In genomic region chr4:127660486-127660885, GRCh38 we compare ENCODE assay signal across 16 cellular contexts. TPM values are rescaled to one million over a fixed set of nuclear protein-coding genes. Genes with fewer than 3 reads are reported as not detected.
A peak's percentile ranks its signal among the peaks of the same experiment; 100 is the strongest.
DNase-seq lines count a peak whose midpoint lies in the region; ATAC-seq, FAIRE-seq and TF ChIP-seq lines count a peak whose summit lies in the region.
"Had no signal": no experiment of that assay in that cellular context is flagged by ENCODE, and none has a peak within 500 bp of the region (broad histone marks: within the 10 kb centered on the region; RNA-seq: fewer than 3 reads in every experiment).

No MANE protein-coding gene starts in this region.

- peaks cover 5% of the 10 kb centered on the region; the same call in 1 of the 2 replicates for H3K36me3 ChIP-seq in GM23338 (ENCODE audit: insufficient read depth)
- no peaks in the 10 kb centered on the region for H3K36me3 ChIP-seq in astrocyte (ENCODE audit: insufficient read depth, low read length)
- peaks cover 22% of the 10 kb centered on the region for H3K36me3 ChIP-seq in endodermal cell (ENCODE audit: control insufficient read depth, insufficient read depth, low read length)
- H3K36me3 ChIP-seq in Peyer's patch = no peaks in the 10 kb centered on the region
- H3K36me3 ChIP-seq: BE2C had no signal

- H3K9me3 ChIP-seq in astrocyte (ENCODE audit: insufficient read depth, low read depth, low read length) = no peaks in the 10 kb centered on the region
- H3K9me3 ChIP-seq in endodermal cell (ENCODE audit: control insufficient read depth, low read length) = no peaks in the 10 kb centered on the region
- no peaks in the 10 kb centered on the region for H3K9me3 ChIP-seq in Peyer's patch
- H3K9me3 ChIP-seq: BE2C had no signal

- H3K4me3 ChIP-seq in GM23338 (no peak overlapping the region), astrocyte (ENCODE audit: insufficient read depth, low read depth, low read length) (no peak overlapping the region), endodermal cell (ENCODE audit: low read length) (no peak overlapping the region), Peyer's patch (no peak overlapping the region)

- H3K27me3 Mint-ChIP-seq in GM23338 (ENCODE audit: insufficient read depth, low read depth, poor library complexity) (peaks cover 3% of the 10 kb centered on the region), astrocyte (ENCODE audit: low read depth, unreplicated experiment) (no peaks in the 10 kb centered on the region), endodermal cell (ENCODE audit: insufficient read depth) (no peaks in the 10 kb centered on the region), progenitor cell of endocrine pancreas (no peaks in the 10 kb centered on the region)
- no peaks in the 10 kb centered on the region for H3K27me3 Mint-ChIP-seq in activated CD4-positive, alpha-beta memory T cell treated with anti-CD3 and anti-CD28 coated beads, Interleukin-2, amount 10 ng/mL, durations not matched to agents 7 days and 5 days

- H3K36me3 Mint-ChIP-seq in GM23338 (ENCODE audit: low read depth) (peaks cover 18% of the 10 kb centered on the region), astrocyte (ENCODE audit: low read depth, unreplicated experiment) (peaks cover 19% of the 10 kb centered on the region), endodermal cell (ENCODE audit: low read depth) (peaks cover 12% of the 10 kb centered on the region), progenitor cell of endocrine pancreas (ENCODE audit: insufficient read depth) (peaks cover 8% of the 10 kb centered on the region)
- no peaks in the 10 kb centered on the region for H3K36me3 Mint-ChIP-seq in activated CD4-positive, alpha-beta memory T cell treated with anti-CD3 and anti-CD28 coated beads, Interleukin-2, amount 10 ng/mL, durations not matched to agents 7 days and 5 days (ENCODE audit: low read depth)
- H3K36me3 Mint-ChIP-seq: CD4-positive, alpha-beta memory T cell had no signal

- H3K79me2 ChIP-seq in GM23338 (replicated peaks; ENCODE audit: insufficient read depth) (peaks cover 6% of the 10 kb centered on the region), astrocyte (ENCODE audit: insufficient read depth, low read length) (no peaks in the 10 kb centered on the region)

- H2AFZ ChIP-seq in GM23338 (no peak overlapping the region), astrocyte (ENCODE audit: low read depth, low read length) (no peak overlapping the region)

- no peaks in the 10 kb centered on the region for H3F3A ChIP-seq in GM23338 (replicated peaks; ENCODE audit: low read depth)

- H4K20me1 ChIP-seq in GM23338 (replicated peaks; ENCODE audit: insufficient read depth) = no peaks in the 10 kb centered on the region
- H4K20me1 ChIP-seq in astrocyte (ENCODE audit: insufficient read depth, low read length) = no peaks in the 10 kb centered on the region

- H3K4me1 ChIP-seq in GM23338 (ENCODE audit: insufficient read depth) (0 out of 2 replicates have a peak, but pooled peaks cover 2% of the 10 kb centered on the region), astrocyte (ENCODE audit: insufficient read depth, low read length) (no peaks in the 10 kb centered on the region), endodermal cell (ENCODE audit: control insufficient read depth, insufficient read depth, low read length) (peaks cover 4% of the 10 kb centered on the region), Peyer's patch (no peaks in the 10 kb centered on the region)
- H3K4me1 ChIP-seq: BE2C had no signal

- WGBS in endodermal cell (ENCODE audit: insufficient coverage in 1 of 2, insufficient read length in 1 of 2), 2 experiments = 75 to 88% methylated on average over 1 to 4 of the region's 4 CpGs

- no peaks in the 10 kb centered on the region for H3K27me3 ChIP-seq in GM23338 (ENCODE audit: insufficient read depth)
- no peaks in the 10 kb centered on the region for H3K27me3 ChIP-seq in astrocyte (ENCODE audit: insufficient read depth, low read length)
- no peaks in the 10 kb centered on the region for H3K27me3 ChIP-seq in endodermal cell (ENCODE audit: control insufficient read depth, insufficient read depth, low read length, poor library complexity, severe bottlenecking)
- no peaks in the 10 kb centered on the region for H3K27me3 ChIP-seq in Peyer's patch
- H3K27me3 ChIP-seq: BE2C had no signal

- CTCF ChIA-PET in activated CD4-positive, alpha-beta memory T cell treated with anti-CD3 and anti-CD28 coated beads, Interleukin-2, amount 10 ng/mL, durations not matched to agents 7 days and 5 days (lab: Charles Lee) = no interaction called here

- POLR2A ChIA-PET in activated CD4-positive, alpha-beta memory T cell treated with anti-CD3 and anti-CD28 coated beads, Interleukin-2, amount 10 ng/mL, durations not matched to agents 7 days and 5 days (lab: Charles Lee) = no interaction called here

- TF ChIP-seq CTCF in GM23338 (conservative IDR thresholded peaks at IDR 0.05; ENCODE audit: low read depth in 2 of 2) (no peak), astrocyte (IDR thresholded peaks at IDR 0.05; ENCODE audit: insufficient read depth, low read depth, low read length) (no peak), endodermal cell (conservative IDR thresholded peaks at IDR 0.05) (no peak), progenitor cell of endocrine pancreas (IDR thresholded peaks at IDR 0.05; ENCODE audit: unreplicated experiment) (no peak), Peyer's patch (IDR thresholded peaks at IDR 0.05) (no peak)

- peaks cover 12% of the 10 kb centered on the region for H3K4me1 Mint-ChIP-seq in GM23338
- H3K4me1 Mint-ChIP-seq in astrocyte (ENCODE audit: low read depth, unreplicated experiment) = peaks cover 11% of the 10 kb centered on the region
- H3K4me1 Mint-ChIP-seq in endodermal cell = peaks cover 7% of the 10 kb centered on the region
- H3K4me1 Mint-ChIP-seq in progenitor cell of endocrine pancreas (ENCODE audit: low read depth) = no peaks in the 10 kb centered on the region
- H3K4me1 Mint-ChIP-seq in activated CD4-positive, alpha-beta memory T cell treated with anti-CD3 and anti-CD28 coated beads, Interleukin-2, amount 10 ng/mL, durations not matched to agents 7 days and 5 days = no peaks in the 10 kb centered on the region
- H3K4me1 Mint-ChIP-seq: CD4-positive, alpha-beta memory T cell had no signal

- H3K9me3 Mint-ChIP-seq in GM23338 = peaks cover 3% of the 10 kb centered on the region; the same call in 1 of the 3 replicates
- H3K9me3 Mint-ChIP-seq in astrocyte (ENCODE audit: unreplicated experiment) = no peaks in the 10 kb centered on the region
- peaks cover 3% of the 10 kb centered on the region for H3K9me3 Mint-ChIP-seq in endodermal cell
- H3K9me3 Mint-ChIP-seq in progenitor cell of endocrine pancreas (ENCODE audit: low read depth) = no peaks in the 10 kb centered on the region
- H3K9me3 Mint-ChIP-seq in activated CD4-positive, alpha-beta memory T cell treated with anti-CD3 and anti-CD28 coated beads, Interleukin-2, amount 10 ng/mL, durations not matched to agents 7 days and 5 days = no peaks in the 10 kb centered on the region
- H3K9me3 Mint-ChIP-seq: HFFc6 had no signal

- H3K4me2 ChIP-seq in GM23338 = no peak overlapping the region
- no peak overlapping the region for H3K4me2 ChIP-seq in astrocyte (ENCODE audit: low read length)

- no peak overlapping the region for H3K4me3 Mint-ChIP-seq in GM23338
- H3K4me3 Mint-ChIP-seq in astrocyte (ENCODE audit: unreplicated experiment) = no peak overlapping the region
- H3K4me3 Mint-ChIP-seq in endodermal cell = no peak overlapping the region
- no peak overlapping the region for H3K4me3 Mint-ChIP-seq in progenitor cell of endocrine pancreas (ENCODE audit: low read depth)
- no peak overlapping the region for H3K4me3 Mint-ChIP-seq in activated CD4-positive, alpha-beta memory T cell treated with anti-CD3 and anti-CD28 coated beads, Interleukin-2, amount 10 ng/mL, durations not matched to agents 7 days and 5 days
- H3K4me3 Mint-ChIP-seq: CD4-positive, alpha-beta memory T cell; HFFc6 had no signal

- no peak overlapping the region for H3K9ac ChIP-seq in astrocyte (ENCODE audit: low read length)
- no peak overlapping the region for H3K9ac ChIP-seq in endodermal cell (ENCODE audit: extremely low read depth, low read length, poor library complexity, severe bottlenecking)

- peak overlapping the region; percentile 60 for H3K27ac Mint-ChIP-seq in GM23338
- peak overlapping the region; percentile 71 for H3K27ac Mint-ChIP-seq in astrocyte (ENCODE audit: unreplicated experiment)
- no peak overlapping the region for H3K27ac Mint-ChIP-seq in endodermal cell
- H3K27ac Mint-ChIP-seq in progenitor cell of endocrine pancreas = peak overlapping the region; percentile 54
- no peak overlapping the region for H3K27ac Mint-ChIP-seq in activated CD4-positive, alpha-beta memory T cell treated with anti-CD3 and anti-CD28 coated beads, Interleukin-2, amount 10 ng/mL, durations not matched to agents 7 days and 5 days
- H3K27ac Mint-ChIP-seq: CD4-positive, alpha-beta memory T cell; HFFc6 had no signal

- H3K9me2 ChIP-seq in GM23338 (ENCODE audit: insufficient read depth) = no peaks in the 10 kb centered on the region

- FAIRE-seq in astrocyte (lab: Jason Lieb, UNC) = no peak
- FAIRE-seq: A204.1, GM12891 had no signal

- DNase-seq in GM23338 (ENCODE audit: low spot score) (no peak), astrocyte (ENCODE audit: low read depth) (no peak), endodermal cell (no peak), progenitor cell of endocrine pancreas (ENCODE audit: low spot score, unreplicated experiment) (no peak), Peyer's patch (no peak)
- DNase-seq in activated naive CD4-positive, alpha-beta T cell treated with Interleukin-2 at 50 U/mL for 16 hours = no peak
- DNase-seq in activated CD4-positive, alpha-beta memory T cell treated with anti-CD3 and anti-CD28 coated beads, Interleukin-2, amount 10 ng/mL, durations not matched to agents 7 days and 5 days = no peak
- DNase-seq: BE2C; CD4-positive, alpha-beta memory T cell; DMS79; GOT3; HCEC 1CT; HFFc6 had no signal

- no peak for TF ChIP-seq POLR2A in Peyer's patch (IDR thresholded peaks at IDR 0.05)

- ATAC-seq in GM23338 = no peak

- no peak overlapping the region for H3K27ac ChIP-seq in GM23338 (ENCODE audit: low read depth)
- no peak overlapping the region for H3K27ac ChIP-seq in astrocyte (ENCODE audit: low read depth, low read length)
- H3K27ac ChIP-seq in endodermal cell (ENCODE audit: low read depth, low read length) = peak overlapping the region; percentile 12
- no peak overlapping the region for H3K27ac ChIP-seq in Peyer's patch
- H3K27ac ChIP-seq: C4-2B had no signal

TF ChIP-seq in GM23338, 12 proteins besides CTCF, POLR2A, EP300 and RAD21:
- TF ChIP-seq JUNB (IDR thresholded peaks at IDR 0.05; ENCODE audit: unreplicated experiment) = no peak
- no peak for TF ChIP-seq NANOG (IDR thresholded peaks at IDR 0.05; ENCODE audit: borderline replicate concordance)
TF ChIP-seq in GM23338: peak in this region for 0.

RNA-seq across cellular contexts. Expression of gene INTU, which starts 27.7 kb away (rescaled TPM):
- total RNA-seq in GM23338 (2014; rRNA removed; shearing (Covaris generic)) = 16.6 and 17.0 TPM in 2 replicates
- polyA plus RNA-seq in GM23338 (2016; fragmentation: Nextera tagmentation; extraction: Ambion mirVana) = 9.8 and 10.3 TPM in 2 replicates
- total RNA-seq in astrocyte = 21.9 and 25.1 TPM in 2 replicates
- 10 to 100 TPM; 20.5 to 31.3 TPM for total RNA-seq in endodermal cell
- polyA plus RNA-seq in endodermal cell (2013, experiment 1 of 2) = 28.0 TPM
- polyA plus RNA-seq in endodermal cell (2013, experiment 2 of 2) = 18.4 TPM
- 18.0 and 18.8 TPM in 2 replicates for total RNA-seq in progenitor cell of endocrine pancreas
- total RNA-seq in Peyer's patch = 10 to 100 TPM in 1 of 4 donors, 1 to 10 TPM in 3; 1.6 to 14.9 (median 2.3) TPM
- not detected for total RNA-seq in activated CD4-positive, alpha-beta memory T cell treated with anti-CD3 and anti-CD28 coated beads, Interleukin-2, amount 10 ng/mL, durations not matched to agents 7 days and 5 days
- total RNA-seq: CD4-positive, alpha-beta memory T cell had no signal

Comparison
In these comparisons a context has a peak if more than half of its experiments do, and no peak if none do; other contexts are left out.
1. H3K27ac Mint-ChIP-seq: peak in GM23338 (single experiment), astrocyte (single experiment) and progenitor cell of endocrine pancreas (single experiment); none in endodermal cell (single experiment) and activated CD4-positive, alpha-beta memory T cell treated with anti-CD3 and anti-CD28 coated beads, Interleukin-2, amount 10 ng/mL, durations not matched to agents 7 days and 5 days (single experiment).